12 cellular contexts compared by ENCODE assay signal in the genomic region with DNA sequence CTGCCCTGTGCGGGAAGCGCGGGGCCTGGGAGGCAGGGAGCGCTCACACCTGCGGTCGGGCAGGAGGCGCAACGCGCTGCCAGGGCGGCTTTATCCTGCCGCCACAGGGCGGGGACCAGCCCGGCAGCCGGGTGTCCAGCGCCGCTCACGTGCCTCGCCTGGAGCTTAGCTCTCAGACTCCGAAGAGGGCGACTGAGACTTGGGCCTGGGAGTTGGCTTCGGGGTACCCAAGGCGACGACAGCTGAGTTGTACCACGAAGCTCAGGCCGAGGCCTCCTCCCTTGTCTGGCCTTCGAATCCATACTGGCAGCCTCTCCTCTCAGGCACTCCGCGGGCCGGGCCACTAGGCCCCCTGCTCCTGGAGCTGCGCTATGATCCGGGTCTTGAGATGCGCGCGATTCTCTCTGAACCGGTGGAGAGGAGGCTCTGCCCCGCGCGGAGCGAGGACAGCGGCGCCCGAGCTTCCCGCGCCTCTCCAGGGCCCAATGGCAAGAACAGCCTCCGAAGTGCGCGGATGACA. TPM values are rescaled to one million over a fixed set of nuclear protein-coding genes. Genes with fewer than 3 reads are reported as not detected.
A peak's percentile ranks its signal among the peaks of the same experiment; 100 is the strongest.
DNase-seq lines count a peak whose midpoint lies in the region; ATAC-seq and TF ChIP-seq lines count a peak whose summit lies in the region.
"Had no signal": no experiment of that assay in that cellular context is flagged by ENCODE, and none has a peak within 500 bp of the region (broad histone marks: within the 10 kb centered on the region; RNA-seq: fewer than 3 reads in every experiment).

No MANE protein-coding gene starts in this region.

- no CpG with 5 or more reads among the region's 47 CpGs for WGBS in trophoblast cell (ENCODE audit: extremely low coverage, insufficient coverage, insufficient read length)

- no peaks in the 10 kb centered on the region for H3K9me2 ChIP-seq in GM23338 (ENCODE audit: insufficient read depth)

- H3K9me3 ChIP-seq in iPS-15b (ENCODE audit: control insufficient read depth, insufficient read depth, low read length) (no peaks in the 10 kb centered on the region), trophoblast cell (ENCODE audit: insufficient read depth, low read depth, low read length) (no peaks in the 10 kb centered on the region)
- H3K9me3 ChIP-seq: sigmoid colon had no signal

- no peak overlapping the region for H4K8ac ChIP-seq in trophoblast cell (ENCODE audit: low read depth, low read length)

- no peak overlapping the region for H2BK5ac ChIP-seq in trophoblast cell (ENCODE audit: low read depth, low read length, poor library complexity)

- no peak overlapping the region for H3K18ac ChIP-seq in trophoblast cell (ENCODE audit: low read length)

- no peak overlapping the region for H3K4ac ChIP-seq in trophoblast cell (ENCODE audit: low read depth, low read length)

- H2BK120ac ChIP-seq in trophoblast cell (ENCODE audit: insufficient read depth, low read length, poor library complexity), result no peak overlapping the region

- no peaks in the 10 kb centered on the region for H3K79me1 ChIP-seq in trophoblast cell (ENCODE audit: low read length)

- H3K14ac ChIP-seq in trophoblast cell (ENCODE audit: low read length), result no peak overlapping the region

- H4K91ac ChIP-seq in trophoblast cell (ENCODE audit: low read depth, low read length), result no peak overlapping the region

- H3K36me3 Mint-ChIP-seq in GM23338 (ENCODE audit: low read depth), result no peaks in the 10 kb centered on the region

- DNase-seq in GM23338 (ENCODE audit: low spot score) (peak; percentile 84), trophoblast cell (no peak), cerebellar cortex (ENCODE audit: low spot score) (no peak), NCI-H2227 treated with DMSO at 0.1 percent for 48 hours (lab: John Stamatoyannopoulos, UW) (no peak)
- no peak for DNase-seq in central memory CD4-positive, alpha-beta T cell
- DNase-seq: NCI-H524 treated with DMSO at 0.1 percent for 48 hours, sigmoid colon had no signal

- H2AK5ac ChIP-seq in trophoblast cell (ENCODE audit: low read length), result no peak overlapping the region

- peaks cover 97% of the 10 kb centered on the region for H3K27me3 Mint-ChIP-seq in GM23338 (ENCODE audit: insufficient read depth, low read depth, poor library complexity)

- peaks cover 5% of the 10 kb centered on the region; the same call in 1 of the 2 replicates for H4K20me1 ChIP-seq in GM23338 (replicated peaks; ENCODE audit: insufficient read depth)

- ATAC-seq in GM23338, result peak; percentile 59
- ATAC-seq in SK-N-SH treated with all-trans-retinoic acid at 6 μM for 48 hours, result peak; percentile 15
- no peak for ATAC-seq in GM21367 (IDR thresholded peaks at IDR 0.05; ENCODE audit: unreplicated experiment)

- no peak overlapping the region for H2BK12ac ChIP-seq in trophoblast cell (ENCODE audit: low read length)

- H4K12ac ChIP-seq in trophoblast cell (ENCODE audit: low read depth, low read length), result no peak overlapping the region

- no peak overlapping the region for H3K27ac ChIP-seq in GM23338 (ENCODE audit: low read depth)
- H3K27ac ChIP-seq in trophoblast cell (ENCODE audit: low read depth, low read length), result no peak overlapping the region
- H3K27ac ChIP-seq: RWPE1, sigmoid colon had no signal

- TF ChIP-seq CTCF in GM23338 (conservative IDR thresholded peaks at IDR 0.05; ENCODE audit: low read depth in 2 of 2), result no peak

- peaks cover 74% of the 10 kb centered on the region for H3K4me1 Mint-ChIP-seq in GM23338

- H3K36me3 ChIP-seq in GM23338 (ENCODE audit: insufficient read depth) (no peaks in the 10 kb centered on the region), iPS-15b (ENCODE audit: control insufficient read depth, insufficient read depth, low read length) (no peaks in the 10 kb centered on the region), trophoblast cell (ENCODE audit: control insufficient read depth in 1 of 2, insufficient read depth in 2 of 2, low read length in 2 of 2) (no peaks in the 10 kb centered on the region)
- H3K36me3 ChIP-seq: sigmoid colon had no signal

- H3K4me1 ChIP-seq in GM23338 (ENCODE audit: insufficient read depth) (peaks cover 81% of the 10 kb centered on the region), iPS-15b (ENCODE audit: control insufficient read depth, insufficient read depth, low read length) (peaks cover 12% of the 10 kb centered on the region), trophoblast cell (ENCODE audit: control insufficient read depth in 1 of 2, insufficient read depth in 2 of 2, low read length in 2 of 2) (peaks cover 4 to 5% of the 10 kb centered on the region in 2 experiments)

- peaks cover 1% of the 10 kb centered on the region; the same call in 1 of the 3 replicates for H3K9me3 Mint-ChIP-seq in GM23338

- H3K4me2 ChIP-seq in GM23338, result peak overlapping the region; percentile 77
- peak overlapping the region; percentile 31 for H3K4me2 ChIP-seq in trophoblast cell (ENCODE audit: low read length)

- no peak overlapping the region for H3K23ac ChIP-seq in trophoblast cell (ENCODE audit: low read length)

- H3K27me3 ChIP-seq in GM23338 (ENCODE audit: insufficient read depth), result peaks cover 99% of the 10 kb centered on the region
- peaks cover 94% of the 10 kb centered on the region for H3K27me3 ChIP-seq in iPS-15b (ENCODE audit: control insufficient read depth, insufficient read depth, low read length)
- H3K27me3 ChIP-seq in trophoblast cell (ENCODE audit: insufficient read depth, low read length), result peaks cover 66% of the 10 kb centered on the region

- H2AFZ ChIP-seq in GM23338 (peak overlapping the region; percentile 64), trophoblast cell (ENCODE audit: insufficient read depth, low read length, poor library complexity) (no peak overlapping the region)

- peak overlapping the region; percentile 69 for H3K4me3 Mint-ChIP-seq in GM23338

- H3F3A ChIP-seq in GM23338 (replicated peaks; ENCODE audit: low read depth), result peaks cover 18% of the 10 kb centered on the region

- H3K9ac ChIP-seq in iPS-15b (ENCODE audit: low read depth, low read length) (no peak overlapping the region), trophoblast cell (ENCODE audit: low read length) (no peak overlapping the region)

- H3K79me2 ChIP-seq in GM23338 (replicated peaks; ENCODE audit: insufficient read depth) (no peaks in the 10 kb centered on the region), trophoblast cell (ENCODE audit: control insufficient read depth, insufficient read depth, low read length, poor library complexity) (no peaks in the 10 kb centered on the region)

- H3K27ac Mint-ChIP-seq in GM23338, result no peak overlapping the region
- H3K27ac Mint-ChIP-seq: CD14-positive monocyte had no signal

- H3K4me3 ChIP-seq in GM23338 (peak overlapping the region; percentile 49), iPS-15b (ENCODE audit: low read depth, low read length) (peak overlapping the region; percentile 43), trophoblast cell (ENCODE audit: low read depth, low read length) (no peak overlapping the region)

TF ChIP-seq in GM23338, 12 proteins besides CTCF, POLR2A, EP300 and RAD21 (continues in another document):
- TF ChIP-seq EZH2 (IDR thresholded peaks at IDR 0.05; ENCODE audit: low read depth, unreplicated experiment), result peak; percentile 84
- TF ChIP-seq POLR2AphosphoS5 (IDR thresholded peaks at IDR 0.05; ENCODE audit: low read depth), result 0 out of 2 replicates have a peak, but pooled peaks have one; percentile 22

TF ChIP-seq in SK-N-SH treated with all-trans-retinoic acid at 6 μM for 48 hours, 23 proteins besides CTCF, POLR2A, EP300 and RAD21:
- TF ChIP-seq CSDC2 (CRISPR knock-in tag; IDR thresholded peaks at IDR 0.05), result no peak
- TF ChIP-seq PPARA (CRISPR knock-in tag; IDR thresholded peaks at IDR 0.05; ENCODE audit: borderline replicate concordance), result no peak
- TF ChIP-seq, protein P1, sequence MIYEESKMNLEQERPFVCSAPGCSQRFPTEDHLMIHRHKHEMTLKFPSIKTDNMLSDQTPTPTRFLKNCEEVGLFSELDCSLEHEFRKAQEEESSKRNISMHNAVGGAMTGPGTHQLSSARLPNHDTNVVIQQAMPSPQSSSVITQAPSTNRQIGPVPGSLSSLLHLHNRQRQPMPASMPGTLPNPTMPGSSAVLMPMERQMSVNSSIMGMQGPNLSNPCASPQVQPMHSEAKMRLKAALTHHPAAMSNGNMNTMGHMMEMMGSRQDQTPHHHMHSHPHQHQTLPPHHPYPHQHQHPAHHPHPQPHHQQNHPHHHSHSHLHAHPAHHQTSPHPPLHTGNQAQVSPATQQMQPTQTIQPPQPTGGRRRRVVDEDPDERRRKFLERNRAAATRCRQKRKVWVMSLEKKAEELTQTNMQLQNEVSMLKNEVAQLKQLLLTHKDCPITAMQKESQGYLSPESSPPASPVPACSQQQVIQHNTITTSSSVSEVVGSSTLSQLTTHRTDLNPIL (CRISPR knock-in tag; IDR thresholded peaks at IDR 0.05; ENCODE audit: low read depth), result no peak
- no peak for TF ChIP-seq RARB (CRISPR knock-in tag; IDR thresholded peaks at IDR 0.05)
- TF ChIP-seq, protein P2, sequence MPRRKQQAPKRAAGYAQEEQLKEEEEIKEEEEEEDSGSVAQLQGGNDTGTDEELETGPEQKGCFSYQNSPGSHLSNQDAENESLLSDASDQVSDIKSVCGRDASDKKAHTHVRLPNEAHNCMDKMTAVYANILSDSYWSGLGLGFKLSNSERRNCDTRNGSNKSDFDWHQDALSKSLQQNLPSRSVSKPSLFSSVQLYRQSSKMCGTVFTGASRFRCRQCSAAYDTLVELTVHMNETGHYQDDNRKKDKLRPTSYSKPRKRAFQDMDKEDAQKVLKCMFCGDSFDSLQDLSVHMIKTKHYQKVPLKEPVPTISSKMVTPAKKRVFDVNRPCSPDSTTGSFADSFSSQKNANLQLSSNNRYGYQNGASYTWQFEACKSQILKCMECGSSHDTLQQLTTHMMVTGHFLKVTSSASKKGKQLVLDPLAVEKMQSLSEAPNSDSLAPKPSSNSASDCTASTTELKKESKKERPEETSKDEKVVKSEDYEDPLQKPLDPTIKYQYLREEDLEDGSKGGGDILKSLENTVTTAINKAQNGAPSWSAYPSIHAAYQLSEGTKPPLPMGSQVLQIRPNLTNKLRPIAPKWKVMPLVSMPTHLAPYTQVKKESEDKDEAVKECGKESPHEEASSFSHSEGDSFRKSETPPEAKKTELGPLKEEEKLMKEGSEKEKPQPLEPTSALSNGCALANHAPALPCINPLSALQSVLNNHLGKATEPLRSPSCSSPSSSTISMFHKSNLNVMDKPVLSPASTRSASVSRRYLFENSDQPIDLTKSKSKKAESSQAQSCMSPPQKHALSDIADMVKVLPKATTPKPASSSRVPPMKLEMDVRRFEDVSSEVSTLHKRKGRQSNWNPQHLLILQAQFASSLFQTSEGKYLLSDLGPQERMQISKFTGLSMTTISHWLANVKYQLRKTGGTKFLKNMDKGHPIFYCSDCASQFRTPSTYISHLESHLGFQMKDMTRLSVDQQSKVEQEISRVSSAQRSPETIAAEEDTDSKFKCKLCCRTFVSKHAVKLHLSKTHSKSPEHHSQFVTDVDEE (CRISPR knock-in tag; IDR thresholded peaks at IDR 0.05), result no peak
TF ChIP-seq in SK-N-SH treated with all-trans-retinoic acid at 6 μM for 48 hours: peak in this region for 0.

RNA-seq across cellular contexts. Expression of a gene that starts 6.9 kb away (rescaled TPM):
- 0.35 and 0.78 TPM in 2 replicates for total RNA-seq in GM23338 (2014; rRNA removed; shearing (Covaris generic))
- polyA plus RNA-seq in GM23338 (2016; fragmentation: Nextera tagmentation; extraction: Ambion mirVana), result 0.66 and 0.71 TPM in 2 replicates
- 0.03 and 0.08 TPM in 2 replicates for polyA plus RNA-seq in trophoblast cell (2013)
- polyA plus RNA-seq: CD14-positive monocyte had no signal
